1 cellular context compared by ENCODE assay signal in the genomic region with DNA sequence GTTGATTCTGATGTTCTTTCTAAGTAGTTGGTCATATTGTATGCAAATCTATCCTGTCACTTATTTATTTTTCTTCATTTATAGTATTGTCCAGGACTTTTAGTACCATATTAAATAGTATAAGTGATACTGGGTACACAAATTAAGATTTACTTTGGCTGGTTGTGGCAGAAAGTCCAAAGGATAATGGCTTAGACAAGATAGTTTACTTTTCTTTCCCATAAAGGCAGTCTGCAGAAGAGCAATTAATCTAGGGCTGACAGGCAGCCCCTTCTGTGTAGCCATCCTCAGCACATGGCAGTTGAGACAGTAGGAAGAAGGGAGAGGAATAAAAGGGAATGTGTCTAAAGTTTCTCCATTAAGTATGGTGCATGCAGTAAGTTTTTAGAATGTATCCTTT.
TF ChIP-seq lines count a peak whose summit lies in the region.

No MANE protein-coding gene starts in this region.

TF ChIP-seq in HepG2, 621 proteins besides CTCF, POLR2A, EP300 and RAD21:
- no peak for TF ChIP-seq REPIN1 (CRISPR knock-in tag; IDR thresholded peaks at IDR 0.05; ENCODE audit: borderline replicate concordance, low read depth)
- no peak for TF ChIP-seq ZNF383 (CRISPR knock-in tag; IDR thresholded peaks at IDR 0.05; ENCODE audit: borderline replicate concordance)
